Comparison of ENCODE assay signal across 1 cellular context in the genomic region with DNA sequence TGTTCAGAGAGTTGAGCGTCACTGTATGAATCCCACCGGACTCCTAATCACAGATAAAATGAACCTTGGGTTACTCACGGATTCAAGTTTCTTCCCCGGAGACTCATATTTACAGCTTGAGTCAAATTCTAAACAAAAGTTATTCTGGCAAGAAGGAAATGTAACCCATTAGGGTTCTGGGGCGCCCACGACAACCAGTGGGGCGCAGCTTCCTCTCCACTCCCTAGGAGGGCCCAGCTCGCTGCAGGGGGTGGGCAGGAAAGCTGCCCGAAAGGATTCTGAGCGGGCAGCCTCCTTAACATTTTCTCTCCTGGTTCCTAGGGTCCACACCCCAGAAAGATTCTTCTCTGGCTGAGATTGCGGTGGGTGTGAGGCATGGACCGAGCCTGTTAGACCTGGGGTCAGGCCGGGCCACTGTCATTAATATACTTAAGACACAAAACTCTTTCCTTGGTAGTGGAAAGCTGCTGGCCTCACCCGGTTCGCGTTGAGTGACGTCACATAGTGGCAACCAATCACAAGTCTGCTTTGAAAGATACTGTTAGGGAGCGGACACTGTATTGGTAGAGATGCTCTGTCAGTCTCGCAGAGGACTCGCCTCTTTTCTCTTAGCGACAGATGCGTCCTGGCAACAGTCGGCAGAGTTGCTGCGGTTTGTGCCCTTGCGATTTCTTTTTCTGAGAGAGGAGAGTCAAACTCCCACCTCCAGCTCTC.
TF ChIP-seq lines count a peak whose summit lies in the region.

No MANE protein-coding gene starts in this region.

TF ChIP-seq in neural cell, 6 proteins besides CTCF, POLR2A, EP300 and RAD21 (continued from another document):
- TF ChIP-seq, protein P1, sequence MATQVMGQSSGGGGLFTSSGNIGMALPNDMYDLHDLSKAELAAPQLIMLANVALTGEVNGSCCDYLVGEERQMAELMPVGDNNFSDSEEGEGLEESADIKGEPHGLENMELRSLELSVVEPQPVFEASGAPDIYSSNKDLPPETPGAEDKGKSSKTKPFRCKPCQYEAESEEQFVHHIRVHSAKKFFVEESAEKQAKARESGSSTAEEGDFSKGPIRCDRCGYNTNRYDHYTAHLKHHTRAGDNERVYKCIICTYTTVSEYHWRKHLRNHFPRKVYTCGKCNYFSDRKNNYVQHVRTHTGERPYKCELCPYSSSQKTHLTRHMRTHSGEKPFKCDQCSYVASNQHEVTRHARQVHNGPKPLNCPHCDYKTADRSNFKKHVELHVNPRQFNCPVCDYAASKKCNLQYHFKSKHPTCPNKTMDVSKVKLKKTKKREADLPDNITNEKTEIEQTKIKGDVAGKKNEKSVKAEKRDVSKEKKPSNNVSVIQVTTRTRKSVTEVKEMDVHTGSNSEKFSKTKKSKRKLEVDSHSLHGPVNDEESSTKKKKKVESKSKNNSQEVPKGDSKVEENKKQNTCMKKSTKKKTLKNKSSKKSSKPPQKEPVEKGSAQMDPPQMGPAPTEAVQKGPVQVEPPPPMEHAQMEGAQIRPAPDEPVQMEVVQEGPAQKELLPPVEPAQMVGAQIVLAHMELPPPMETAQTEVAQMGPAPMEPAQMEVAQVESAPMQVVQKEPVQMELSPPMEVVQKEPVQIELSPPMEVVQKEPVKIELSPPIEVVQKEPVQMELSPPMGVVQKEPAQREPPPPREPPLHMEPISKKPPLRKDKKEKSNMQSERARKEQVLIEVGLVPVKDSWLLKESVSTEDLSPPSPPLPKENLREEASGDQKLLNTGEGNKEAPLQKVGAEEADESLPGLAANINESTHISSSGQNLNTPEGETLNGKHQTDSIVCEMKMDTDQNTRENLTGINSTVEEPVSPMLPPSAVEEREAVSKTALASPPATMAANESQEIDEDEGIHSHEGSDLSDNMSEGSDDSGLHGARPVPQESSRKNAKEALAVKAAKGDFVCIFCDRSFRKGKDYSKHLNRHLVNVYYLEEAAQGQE (IDR thresholded peaks at IDR 0.05; ENCODE audit: borderline replicate concordance): no peak
- no peak for TF ChIP-seq EZH2 (IDR thresholded peaks at IDR 0.05; ENCODE audit: borderline replicate concordance, insufficient read depth, low read length, poor library complexity, severe bottlenecking)
- no peak for TF ChIP-seq POLR2AphosphoS5 (IDR thresholded peaks at IDR 0.05)
- TF ChIP-seq MXI1 (conservative IDR thresholded peaks at IDR 0.05; ENCODE audit: poor library complexity, severe bottlenecking): no peak
